In genomic region chr6:41705329-41705995, GRCh38 we compare ENCODE assay signal across 12 cellular contexts. TPM values are rescaled to one million over a fixed set of nuclear protein-coding genes. Genes with fewer than 3 reads are reported as not detected.
A peak's percentile ranks its signal among the peaks of the same experiment; 100 is the strongest.
DNase-seq lines count a peak whose midpoint lies in the region; ATAC-seq and TF ChIP-seq lines count a peak whose summit lies in the region.
"Had no signal": no experiment of that assay in that cellular context is flagged by ENCODE, and none has a peak within 500 bp of the region (broad histone marks: within the 10 kb centered on the region; RNA-seq: fewer than 3 reads in every experiment).

No MANE protein-coding gene starts in this region.

- no peak overlapping the region for H3K23ac ChIP-seq in trophoblast cell (ENCODE audit: low read length)

- H3K4me2 ChIP-seq in trophoblast cell (ENCODE audit: low read length): no peak overlapping the region

- H3K36me3 ChIP-seq in right atrium auricular region (no peaks in the 10 kb centered on the region), skeletal muscle tissue (ENCODE audit: control insufficient read depth in 3 of 3, insufficient read depth in 3 of 3, low read length in 3 of 3) (peaks cover 0 to 6% (median 0%) of the 10 kb centered on the region in 3 donors), trophoblast cell (ENCODE audit: control insufficient read depth in 1 of 2, insufficient read depth in 2 of 2, low read length in 2 of 2) (no peaks in the 10 kb centered on the region)

- H3K27me3 ChIP-seq in right atrium auricular region: no peaks in the 10 kb centered on the region
- H3K27me3 ChIP-seq in skeletal muscle tissue (ENCODE audit: control insufficient read depth in 3 of 3, insufficient read depth in 3 of 3, low read length in 3 of 3): no peaks in the 10 kb centered on the region
- no peaks in the 10 kb centered on the region for H3K27me3 ChIP-seq in trophoblast cell (ENCODE audit: insufficient read depth, low read length)

- H4K12ac ChIP-seq in trophoblast cell (ENCODE audit: low read depth, low read length): no peak overlapping the region

- no peaks in the 10 kb centered on the region for H3K27me3 Mint-ChIP-seq in activated CD8-positive, alpha-beta T cell treated with anti-CD3 and anti-CD28 coated beads for 36 hours
- H3K27me3 Mint-ChIP-seq in mesothelial cell of epicardium (ENCODE audit: low read depth): peaks cover 13% of the 10 kb centered on the region

- no peaks in the 10 kb centered on the region for H3K79me2 ChIP-seq in trophoblast cell (ENCODE audit: control insufficient read depth, insufficient read depth, low read length, poor library complexity)

- H3K36me3 Mint-ChIP-seq in activated CD8-positive, alpha-beta T cell treated with anti-CD3 and anti-CD28 coated beads for 36 hours (ENCODE audit: low read depth): peaks cover 9% of the 10 kb centered on the region
- no peaks in the 10 kb centered on the region for H3K36me3 Mint-ChIP-seq in mesothelial cell of epicardium

- H3K27ac ChIP-seq in right atrium auricular region (peak overlapping the region; percentile 83 to 87), skeletal muscle tissue (ENCODE audit: low read depth, low read length) (peak overlapping the region; percentile 92), trophoblast cell (ENCODE audit: low read depth, low read length) (no peak overlapping the region)

- no peak overlapping the region for H3K18ac ChIP-seq in trophoblast cell (ENCODE audit: low read length)

- no peak overlapping the region for H2BK5ac ChIP-seq in trophoblast cell (ENCODE audit: low read depth, low read length, poor library complexity)

- H3K4me1 Mint-ChIP-seq in activated CD8-positive, alpha-beta T cell treated with anti-CD3 and anti-CD28 coated beads for 36 hours (ENCODE audit: low read depth): peaks cover 34% of the 10 kb centered on the region
- peaks cover 6% of the 10 kb centered on the region for H3K4me1 Mint-ChIP-seq in mesothelial cell of epicardium

- no peak overlapping the region for H3K14ac ChIP-seq in trophoblast cell (ENCODE audit: low read length)

- H3K79me1 ChIP-seq in trophoblast cell (ENCODE audit: low read length): no peaks in the 10 kb centered on the region

- CTCF ChIA-PET in activated CD8-positive, alpha-beta T cell treated with anti-CD3 and anti-CD28 coated beads for 36 hours (lab: Charles Lee): interaction anchor here (0.9 to 4.0 kb wide), 15 partner anchors 11 to 337 kb away, joined by 3 to 30 read pairs (median 6); partner anchors contain the start of genes TFEB and TOMM6

- H2AK5ac ChIP-seq in trophoblast cell (ENCODE audit: low read length): no peak overlapping the region

- no peak overlapping the region for H4K8ac ChIP-seq in trophoblast cell (ENCODE audit: low read depth, low read length)

- WGBS in trophoblast cell (ENCODE audit: extremely low coverage, insufficient coverage, insufficient read length): no CpG with 5 or more reads among the region's 11 CpGs

- peak overlapping the region; percentile 96 for H3K27ac Mint-ChIP-seq in activated CD8-positive, alpha-beta T cell treated with anti-CD3 and anti-CD28 coated beads for 36 hours
- H3K27ac Mint-ChIP-seq in mesothelial cell of epicardium: no peak overlapping the region

- no peak overlapping the region for H2BK120ac ChIP-seq in trophoblast cell (ENCODE audit: insufficient read depth, low read length, poor library complexity)

- no peak for DNase-seq in activated CD8-positive, alpha-beta T cell treated with anti-CD3 and anti-CD28 coated beads for 36 hours
- DNase-seq in right atrium auricular region (ENCODE audit: low spot score) (no peak), GF-D8 (lab: John Stamatoyannopoulos, UW) (no peak), mesothelial cell of epicardium (ENCODE audit: low spot score in 2 of 2, unreplicated experiment in 2 of 2) (no peak), trophoblast cell (no peak)
- DNase-seq: DMS 273 treated with DMSO at 0.1 percent for 48 hours, small intestine had no signal

- intact Hi-C loops in activated CD8-positive, alpha-beta T cell treated with anti-CD3 and anti-CD28 coated beads for 36 hours (cut with micrococcal nuclease): no loop called here

- ATAC-seq in GM19035 (IDR thresholded peaks at IDR 0.05; ENCODE audit: unreplicated experiment) (peak; percentile 2), HG02938 (IDR thresholded peaks at IDR 0.05; ENCODE audit: unreplicated experiment) (no peak)
- ATAC-seq in activated CD8-positive, alpha-beta T cell treated with anti-CD3 and anti-CD28 coated beads for 36 hours: no peak

- H3K9me3 Mint-ChIP-seq in activated CD8-positive, alpha-beta T cell treated with anti-CD3 and anti-CD28 coated beads for 36 hours: no peaks in the 10 kb centered on the region
- no peaks in the 10 kb centered on the region for H3K9me3 Mint-ChIP-seq in mesothelial cell of epicardium
- H3K9me3 Mint-ChIP-seq: T-helper 2 cell treated with Interferon-gamma antibody and Interleukin-4, amounts not matched to agents 5 μg/mL and 100 μg/mL, for 36 hours had no signal

- H4K91ac ChIP-seq in trophoblast cell (ENCODE audit: low read depth, low read length): no peak overlapping the region

- H3K4me3 Mint-ChIP-seq in activated CD8-positive, alpha-beta T cell treated with anti-CD3 and anti-CD28 coated beads for 36 hours: no peak overlapping the region
- no peak overlapping the region for H3K4me3 Mint-ChIP-seq in mesothelial cell of epicardium

- H3K9me3 ChIP-seq in right atrium auricular region: no peaks in the 10 kb centered on the region
- H3K9me3 ChIP-seq in skeletal muscle tissue (ENCODE audit: control insufficient read depth in 3 of 3, low read length in 3 of 3): no peaks in the 10 kb centered on the region
- H3K9me3 ChIP-seq in trophoblast cell (ENCODE audit: insufficient read depth, low read depth, low read length): no peaks in the 10 kb centered on the region

- no peak overlapping the region for H2BK12ac ChIP-seq in trophoblast cell (ENCODE audit: low read length)

- H3K9ac ChIP-seq in skeletal muscle tissue (ENCODE audit: low read depth in 1 of 3, low read length in 3 of 3): peak overlapping the region; percentile 65 to 85 (median 85)
- H3K9ac ChIP-seq in trophoblast cell (ENCODE audit: low read length): no peak overlapping the region

- no peak overlapping the region for H2AFZ ChIP-seq in trophoblast cell (ENCODE audit: insufficient read depth, low read length, poor library complexity)

- H3K4me3 ChIP-seq in right atrium auricular region (peak overlapping the region in 1 of 2 donors; percentile 18), skeletal muscle tissue (ENCODE audit: low read length in 3 of 3) (peak overlapping the region; percentile 41 to 70 (median 54)), trophoblast cell (ENCODE audit: low read depth, low read length) (no peak overlapping the region)

- POLR2A ChIA-PET in activated CD8-positive, alpha-beta T cell treated with anti-CD3 and anti-CD28 coated beads for 36 hours (lab: Charles Lee): interaction anchor here (0.9 to 1.8 kb wide), 8 partner anchors 10 to 339 kb away, joined by 3 to 7 read pairs (median 3); no protein-coding TSS in a partner anchor

- no peak for TF ChIP-seq CTCF in activated CD8-positive, alpha-beta T cell treated with anti-CD3 and anti-CD28 coated beads for 36 hours (IDR thresholded peaks at IDR 0.05)
- TF ChIP-seq CTCF in right atrium auricular region (IDR thresholded peaks at IDR 0.05): no peak
- TF ChIP-seq CTCF in mesothelial cell of epicardium (IDR thresholded peaks at IDR 0.05; ENCODE audit: unreplicated experiment): no peak

- H3K4me1 ChIP-seq in right atrium auricular region (peaks cover 0 to 77% of the 10 kb centered on the region in 2 donors), skeletal muscle tissue (ENCODE audit: control insufficient read depth in 3 of 3, insufficient read depth in 3 of 3, low read length in 3 of 3) (peaks cover 82 to 94% (median 84%) of the 10 kb centered on the region in 3 donors), trophoblast cell (ENCODE audit: control insufficient read depth in 1 of 2, insufficient read depth in 2 of 2, low read length in 2 of 2) (peaks cover 4 to 5% of the 10 kb centered on the region in 2 experiments)

- H3K4ac ChIP-seq in trophoblast cell (ENCODE audit: low read depth, low read length): no peak overlapping the region

RNA-seq across cellular contexts. Expression of gene TFEB, which starts 29.9 kb away (rescaled TPM):
- total RNA-seq in activated CD8-positive, alpha-beta T cell treated with anti-CD3 and anti-CD28 coated beads for 36 hours: 10 to 100 TPM; 14.6 to 15.9 TPM
- total RNA-seq in right atrium auricular region (10 to 100 TPM; 31.5 to 35.8 TPM), skeletal muscle tissue (7.8 TPM), mesothelial cell of epicardium (3.2 to 4.4 TPM (median 3.8 TPM) in 3 replicates)
- 25.4 and 27.9 TPM in 2 replicates for polyA plus RNA-seq in trophoblast cell (2013)

RNA-seq across cellular contexts. Expression of gene PGC, which starts 41.7 kb away (rescaled TPM):
- not detected for total RNA-seq in activated CD8-positive, alpha-beta T cell treated with anti-CD3 and anti-CD28 coated beads for 36 hours
- not detected for total RNA-seq in right atrium auricular region
- 0.52 TPM for total RNA-seq in skeletal muscle tissue
- not detected in 3 replicates for total RNA-seq in mesothelial cell of epicardium
- polyA plus RNA-seq in trophoblast cell (2013): 14.2 and 17.6 TPM in 2 replicates
- total RNA-seq: glomerular endothelial cell had no signal
